ENCODE assay signal across 22 cellular contexts in genomic region chr19:44774614-44775013, GRCh38. TPM values are rescaled to one million over a fixed set of nuclear protein-coding genes. Genes with fewer than 3 reads are reported as not detected.
DNase-seq lines count a peak whose midpoint lies in the region; ATAC-seq and TF ChIP-seq lines count a peak whose summit lies in the region.
"Had no signal": no experiment of that assay in that cellular context is flagged by ENCODE, and none has a peak within 500 bp of the region (broad histone marks: within the 10 kb centered on the region; RNA-seq: fewer than 3 reads in every experiment).

No MANE protein-coding gene starts in this region.

- peak overlapping the region in 1 of 2 donors; percentile 32 for H3K9ac ChIP-seq in mucosa of rectum (ENCODE audit: low read depth in 1 of 2, low read length in 2 of 2)
- H3K9ac ChIP-seq: neural progenitor cell had no signal

- H3K27ac ChIP-seq in AG04450 (ENCODE audit: low read depth, low read length) (peak overlapping the region; percentile 61), PC-9 (peak overlapping the region; percentile 97), epithelial cell of prostate (peak overlapping the region; percentile 99), mucosa of rectum (ENCODE audit: low read depth in 2 of 2, low read length in 2 of 2) (peak overlapping the region; percentile 63 to 75)
- H3K27ac ChIP-seq: neural progenitor cell, sigmoid colon had no signal

- peaks cover 7% of the 10 kb centered on the region; the same call in 1 of the 2 replicates for H3K36me3 ChIP-seq in PC-9 (ENCODE audit: low read depth)
- H3K36me3 ChIP-seq in mucosa of rectum (ENCODE audit: control insufficient read depth in 2 of 2, insufficient read depth in 2 of 2, low read length in 2 of 2) = no peaks in the 10 kb centered on the region
- H3K36me3 ChIP-seq: BE2C, neural progenitor cell, sigmoid colon had no signal

- TF ChIP-seq CTCF in AG04450 (IDR thresholded peaks at IDR 0.05; ENCODE audit: low read depth, low read length) (no peak), PC-9 (conservative IDR thresholded peaks at IDR 0.05) (no peak)

- peaks cover 19% of the 10 kb centered on the region for H3K79me2 ChIP-seq in PC-9 (ENCODE audit: low read depth)

- POLR2A ChIA-PET in AG04450 (lab: Yijun Ruan, JAX) (interaction anchor here (0.6 to 1.2 kb wide), 2 partner anchors 33 to 60 kb away, joined by 4 to 13 read pairs; no protein-coding TSS in a partner anchor), PC-9 (lab: Charles Lee; ENCODE audit: unreplicated experiment) (interaction anchor here (0.6 to 0.7 kb wide), 4 partner anchors 34 to 116 kb away, joined by 4 to 21 read pairs (median 8); partner anchors contain the start of gene BCAM)

- no peak for DNase-seq in AG04450 (ENCODE audit: low read depth, low spot score)
- peak in 1 of 2 experiments; percentile 41 for DNase-seq in PC-9
- no peak for DNase-seq in epithelial cell of prostate (ENCODE audit: low read depth, low spot score)
- no peak for DNase-seq in activated T-cell treated with anti-CD3 and anti-CD28 coated beads for 4 hours
- no peak for DNase-seq in activated CD4-positive, alpha-beta T cell treated with anti-CD3 and anti-CD28 coated beads, Interleukin-2, amount 50 U/mL, for 48 hours
- no peak for DNase-seq in NCI-H1092 treated with DMSO at 0.1 percent for 48 hours (lab: John Stamatoyannopoulos, UW)
- DNase-seq: activated CD4-positive, alpha-beta memory T cell treated with anti-CD3 and anti-CD28 coated beads for 36 hours; activated CD4-positive, CD25-positive, alpha-beta regulatory T cell; activated CD8-positive, alpha-beta memory T cell treated with anti-CD3 and anti-CD28 coated beads, Interleukin-2, amount 50 U/mL, for 48 hours; BE2C; effector CD4-positive, alpha-beta T cell; NCI-H1105; NCI-H2029; NCI-H748 treated with DMSO at 0.1 percent for 48 hours; sigmoid colon; T-helper 9 cell had no signal

- peaks cover 67% of the 10 kb centered on the region for H3K4me1 ChIP-seq in PC-9 (replicated peaks; ENCODE audit: insufficient read depth)
- peaks cover 20 to 30% of the 10 kb centered on the region in 2 donors for H3K4me1 ChIP-seq in mucosa of rectum (ENCODE audit: control insufficient read depth in 2 of 2, insufficient read depth in 2 of 2, low read length in 2 of 2)
- H3K4me1 ChIP-seq: neural progenitor cell had no signal

- no peak overlapping the region for H3K4me3 ChIP-seq in AG04450 (ENCODE audit: low read depth, low read length)
- peak overlapping the region; percentile 18; the same call in 1 of the 2 replicates for H3K4me3 ChIP-seq in PC-9
- H3K4me3 ChIP-seq in mucosa of rectum (ENCODE audit: low read length in 2 of 2) = no peak overlapping the region
- H3K4me3 ChIP-seq: neural progenitor cell, sigmoid colon had no signal

- H3K9me3 ChIP-seq in AG04450 (ENCODE audit: control insufficient read depth, insufficient read depth, low read length) (no peaks in the 10 kb centered on the region; the same call in 1 of the 2 replicates), PC-9 (ENCODE audit: insufficient read depth, low read depth) (no peaks in the 10 kb centered on the region; the same call in 1 of the 2 replicates), mucosa of rectum (ENCODE audit: control insufficient read depth in 2 of 2, low read length in 2 of 2) (no peaks in the 10 kb centered on the region)
- H3K9me3 ChIP-seq: BE2C, sigmoid colon had no signal

- no peaks in the 10 kb centered on the region for H3K9me2 ChIP-seq in PC-9 (ENCODE audit: insufficient read depth)

- BruUV-seq in PC-9 (replicated peaks; lab: Mats Ljungman, UMichigan) = TSS peak; percentile 27

- H4K20me1 ChIP-seq in PC-9 (ENCODE audit: insufficient read depth) = peaks cover 1% of the 10 kb centered on the region; the same call in 1 of the 2 replicates

- H3F3A ChIP-seq in PC-9 (ENCODE audit: insufficient read depth, low read depth) = peaks cover 53% of the 10 kb centered on the region

- H3K27me3 ChIP-seq in AG04450 (ENCODE audit: control insufficient read depth, insufficient read depth, low read length) (no peaks in the 10 kb centered on the region), PC-9 (ENCODE audit: insufficient read depth, low read depth) (no peaks in the 10 kb centered on the region), mucosa of rectum (ENCODE audit: control insufficient read depth in 2 of 2, insufficient read depth in 2 of 2, low read length in 2 of 2) (no peaks in the 10 kb centered on the region)
- H3K27me3 ChIP-seq: BE2C had no signal

- H2AFZ ChIP-seq in PC-9 = no peak overlapping the region
- H2AFZ ChIP-seq: neural progenitor cell had no signal

- no peak for ATAC-seq in HG03571 (IDR thresholded peaks at IDR 0.05; ENCODE audit: unreplicated experiment)

- H3K4me2 ChIP-seq in PC-9 = peak overlapping the region; percentile 69
- H3K4me2 ChIP-seq: neural progenitor cell had no signal

- CTCF ChIA-PET in AG04450 (lab: Charles Lee) (interaction anchor here (0.9 to 6.4 kb wide), 6 partner anchors 10 to 204 kb away, joined by 3 to 294 read pairs (median 9); partner anchors contain the start of gene NECTIN2), PC-9 (lab: Charles Lee) (interaction anchor here (0.6 to 1.1 kb wide), 4 partner anchors 10 to 70 kb away, joined by 4 to 7 read pairs (median 6); no protein-coding TSS in a partner anchor)

- intact Hi-C loops in PC-9 (cut with micrococcal nuclease; ENCODE audit: unreplicated experiment) = loop anchor here (1.0 to 10.0 kb wide), 4 partner anchors 27 to 262 kb away; partner anchors contain the start of gene CLPTM1

RNA-seq across cellular contexts. Expression of gene CBLC, which starts 3.1 kb away (rescaled TPM):
- polyA plus RNA-seq in AG04450 (2011; rRNA removed) = not detected in 2 replicates
- polyA minus RNA-seq in AG04450 (2011; rRNA and poly(A)+ RNA removed) = not detected in 2 replicates
- total RNA-seq in PC-9 (2021) = 53.6 and 68.8 TPM in 2 replicates
- total RNA-seq: activated CD4-positive, alpha-beta memory T cell treated with anti-CD3 and anti-CD28 coated beads for 36 hours; mononuclear cell; posterior vena cava; sigmoid colon; subcutaneous adipose tissue had no signal

RNA-seq across cellular contexts. Expression of gene BCL3, which starts 26.1 kb away (rescaled TPM):
- polyA plus RNA-seq in AG04450 (2011; rRNA removed) = 5.6 and 11.0 TPM in 2 replicates
- 10.0 and 11.3 TPM in 2 replicates for polyA minus RNA-seq in AG04450 (2011; rRNA and poly(A)+ RNA removed)
- 36.1 and 38.9 TPM in 2 replicates for total RNA-seq in PC-9 (2021)

RNA-seq across cellular contexts. Expression of gene BCAM, which starts 34.3 kb away (rescaled TPM):
- 8.4 and 9.7 TPM in 2 replicates for polyA plus RNA-seq in AG04450 (2011; rRNA removed)
- polyA minus RNA-seq in AG04450 (2011; rRNA and poly(A)+ RNA removed) = 5.6 and 8.0 TPM in 2 replicates
- 146 and 199 TPM in 2 replicates for total RNA-seq in PC-9 (2021)
- total RNA-seq: activated CD4-positive, alpha-beta memory T cell treated with anti-CD3 and anti-CD28 coated beads for 36 hours; mononuclear cell had no signal
